Comparison of ENCODE assay signal across 8 cellular contexts in the genomic region with DNA sequence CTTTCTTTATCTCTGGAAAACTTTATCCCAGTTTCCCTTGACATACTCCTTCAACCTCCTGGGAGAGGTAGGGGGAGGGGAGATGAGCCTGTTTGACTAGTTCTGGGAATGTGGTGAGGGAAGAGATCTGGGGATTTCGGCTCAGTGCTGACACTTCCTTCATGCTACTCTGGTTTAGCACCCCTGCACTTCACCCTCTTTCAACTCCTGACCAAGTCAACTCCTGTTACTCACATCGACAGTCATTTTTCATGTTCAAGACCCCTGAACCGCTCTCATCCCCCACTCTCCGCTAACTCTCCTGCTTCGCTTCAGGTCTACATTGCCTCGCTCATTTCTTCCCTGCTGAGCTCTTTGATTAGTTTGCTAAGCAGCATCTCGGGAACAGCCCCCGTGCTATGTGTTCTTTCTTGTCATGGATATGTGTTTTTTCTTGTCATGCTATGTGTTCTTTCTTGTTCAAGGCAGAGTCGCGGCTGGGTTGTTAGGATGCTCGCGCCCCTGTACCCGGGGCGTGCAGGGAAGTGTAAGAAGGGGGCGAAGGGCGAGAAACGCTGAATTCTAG. TPM values are rescaled to one million over a fixed set of nuclear protein-coding genes. Genes with fewer than 3 reads are reported as not detected.
DNase-seq lines count a peak whose midpoint lies in the region; ATAC-seq, FAIRE-seq and TF ChIP-seq lines count a peak whose summit lies in the region.

No MANE protein-coding gene starts in this region.

- peak; percentile 45 for DNase-seq in GM03348 (ENCODE audit: low spot score)
- DNase-seq in NCI-H2171 (lab: John Stamatoyannopoulos, UW): peak; percentile 26
- peak; percentile 63 for DNase-seq in activated CD4-positive, alpha-beta memory T cell treated with anti-CD3 and anti-CD28 coated beads for 36 hours
- peak; percentile 50 to 76 for DNase-seq in H1 (ENCODE audit: low read depth in 1 of 2, low spot score in 2 of 2)
- peak; percentile 61 for DNase-seq in midbrain (lab: John Stamatoyannopoulos, UW)
- DNase-seq in substantia nigra (lab: John Stamatoyannopoulos, UW): peak in 29 of 49 donors; percentile 3 to 73 (median 41)
- DNase-seq in amniotic stem cell (lab: John Stamatoyannopoulos, UW): no peak

- H4K8ac ChIP-seq in H1 (ENCODE audit: extremely low read depth, insufficient read depth, low read length): no peak overlapping the region

- peak overlapping the region; percentile 96 for H3K27ac Mint-ChIP-seq in activated CD4-positive, alpha-beta memory T cell treated with anti-CD3 and anti-CD28 coated beads for 36 hours

- H3K36me3 ChIP-seq in H1 (ENCODE audit: control insufficient read depth in 2 of 4, insufficient read depth in 4 of 4, low read length in 3 of 4): no peaks in the 10 kb centered on the region

- no peak for TF ChIP-seq EP300 in H1 (IDR thresholded peaks at IDR 0.05; ENCODE audit: borderline replicate concordance in 1 of 2, low read depth in 2 of 2, low read length in 2 of 2)

- H3K27ac ChIP-seq in H1 (ENCODE audit: low read depth, low read length) (peak overlapping the region; percentile 23; the same call in 1 of the 2 replicates), substantia nigra (ENCODE audit: low read depth, low read length, poor library complexity, severe bottlenecking) (peak overlapping the region; percentile 35)

- H3K4me3 ChIP-seq in H1 (ENCODE audit: extremely low read depth in 1 of 4, insufficient read depth in 2 of 4, low read depth in 3 of 4, low read length in 4 of 4): peak overlapping the region; percentile 50 to 90 (median 71)

- H3K23ac ChIP-seq in H1 (ENCODE audit: insufficient read length): no peak overlapping the region

- ATAC-seq in HG02588 (IDR thresholded peaks at IDR 0.05; ENCODE audit: unreplicated experiment): peak; percentile 12

- H2BK12ac ChIP-seq in H1 (ENCODE audit: low read depth, low read length): no peak overlapping the region; the same call in 1 of the 2 replicates

- no peak for TF ChIP-seq POLR2A in H1 (IDR thresholded peaks at IDR 0.05; ENCODE audit: control extremely low read depth in 1 of 2, low read depth in 2 of 2, low read length in 2 of 2)

- no peak for TF ChIP-seq RAD21 in H1 (IDR thresholded peaks at IDR 0.05 in 1 of 2, conservative IDR thresholded peaks at IDR 0.05 in 1 of 2; ENCODE audit: low read depth in 2 of 2, low read length in 2 of 2)

- H3K4ac ChIP-seq in H1 (replicated peaks; ENCODE audit: insufficient read length, low read depth, low read length): no peak overlapping the region

- H3K14ac ChIP-seq in H1 (ENCODE audit: insufficient read length): no peak overlapping the region

- H3K4me1 ChIP-seq in H1 (replicated peaks in 1 of 4; ENCODE audit: control insufficient read depth in 3 of 4, insufficient read depth in 4 of 4, low read length in 3 of 4): no peaks in the 10 kb centered on the region

- H4K20me1 ChIP-seq in H1 (replicated peaks in 1 of 2; ENCODE audit: control insufficient read depth in 1 of 2, insufficient read depth in 2 of 2, low read length in 2 of 2): no peaks in the 10 kb centered on the region

- peak overlapping the region in 3 of 4 experiments; percentile 13 to 75 (median 39); a peak in 6 of 7 replicates for H3K9ac ChIP-seq in H1 (replicated peaks in 1 of 4; ENCODE audit: extremely low read depth in 1 of 4, low read depth in 3 of 4, low read length in 3 of 4)

- intact Hi-C loops in activated CD4-positive, alpha-beta memory T cell treated with anti-CD3 and anti-CD28 coated beads for 36 hours (cut with micrococcal nuclease): loop anchor here (5.0 to 10.0 kb wide), 4 partner anchors 228 to 1048 kb away; a partner anchor contains a TSS

- H3K79me2 ChIP-seq in H1 (ENCODE audit: control insufficient read depth in 1 of 2, insufficient read depth in 2 of 2, low read length in 2 of 2): no peaks in the 10 kb centered on the region

- no peak overlapping the region for H4K91ac ChIP-seq in H1 (replicated peaks; ENCODE audit: insufficient read length, low read length)

- no peak overlapping the region for H2BK15ac ChIP-seq in H1 (ENCODE audit: low read length)

- 2% methylated on average over 17 of the region's 17 CpGs; no CpG with 5 or more reads in 1 of the 2 experiments for WGBS in H1 (ENCODE audit: extremely low coverage in 1 of 2, insufficient coverage in 1 of 2, insufficient read length in 1 of 2, insufficient replicate concordance in 2 of 2, low coverage in 1 of 2, low lambda C conversion rate in 2 of 2, missing lambda C conversion rate in 1 of 2), 2 experiments

- H3K79me1 ChIP-seq in H1 (ENCODE audit: low read depth, low read length): no peaks in the 10 kb centered on the region

- H4K5ac ChIP-seq in H1 (ENCODE audit: insufficient read length, low read depth, low read length): no peak overlapping the region

- peak overlapping the region; percentile 76 to 86 for H3K4me2 ChIP-seq in H1 (ENCODE audit: insufficient read depth in 1 of 2, low read depth in 2 of 2, low read length in 2 of 2)

- H3K4me1 Mint-ChIP-seq in activated CD4-positive, alpha-beta memory T cell treated with anti-CD3 and anti-CD28 coated beads for 36 hours (ENCODE audit: low read depth): peaks cover 48% of the 10 kb centered on the region

- no peak overlapping the region for H3K56ac ChIP-seq in H1 (replicated peaks; ENCODE audit: insufficient read length, low read depth, low read length)

- no peak overlapping the region for H3K18ac ChIP-seq in H1 (ENCODE audit: extremely low read depth, low read length)

- no peak overlapping the region for H2BK20ac ChIP-seq in H1 (ENCODE audit: low read length)

- no peaks in the 10 kb centered on the region for H3K9me3 Mint-ChIP-seq in activated CD4-positive, alpha-beta memory T cell treated with anti-CD3 and anti-CD28 coated beads for 36 hours

- TF ChIP-seq CTCF in H1 (IDR thresholded peaks at IDR 0.05; ENCODE audit: control extremely low read depth in 1 of 3, insufficient read depth in 1 of 3, low read depth in 1 of 3, low read length in 3 of 3): no peak

- no peaks in the 10 kb centered on the region for H3K9me3 ChIP-seq in H1 (ENCODE audit: insufficient read depth in 2 of 2, low read depth in 1 of 2, low read length in 1 of 2)

- peak overlapping the region; percentile 78; the same call in 1 of the 2 replicates for H2AFZ ChIP-seq in H1 (ENCODE audit: low read length)

- POLR2A ChIA-PET in activated CD4-positive, alpha-beta memory T cell treated with anti-CD3 and anti-CD28 coated beads for 36 hours (lab: Charles Lee): interaction anchor here (1.0 to 2.6 kb wide), 3 partner anchors 15 to 44 kb away, joined by 3 to 19 read pairs (median 5); a partner anchor contains a TSS
- POLR2A ChIA-PET in H1 (lab: Charles Lee; ENCODE audit: partially characterized antibody): interaction anchor here (0.6 to 6.3 kb wide), 14 partner anchors 11 to 1047 kb away, joined by 3 to 53 read pairs (median 4); a partner anchor contains a TSS

- peaks cover 3% of the 10 kb centered on the region; the same call in 1 of the 2 replicates for H3K23me2 ChIP-seq in H1 (ENCODE audit: low read depth, low read length)

- no peaks in the 10 kb centered on the region for H3K27me3 ChIP-seq in H1 (replicated peaks in 1 of 4; ENCODE audit: control insufficient read depth in 3 of 4, extremely low read depth in 1 of 4, insufficient read depth in 3 of 4, low read length in 3 of 4)

- peak overlapping the region; percentile 57; the same call in 1 of the 2 replicates for H2BK5ac ChIP-seq in H1 (ENCODE audit: low read depth, low read length)

- H3K4me3 Mint-ChIP-seq in activated CD4-positive, alpha-beta memory T cell treated with anti-CD3 and anti-CD28 coated beads for 36 hours: peak overlapping the region; percentile 84

- H3K36me3 Mint-ChIP-seq in activated CD4-positive, alpha-beta memory T cell treated with anti-CD3 and anti-CD28 coated beads for 36 hours: peaks cover 8% of the 10 kb centered on the region

- no peak for FAIRE-seq in H1 (lab: Jason Lieb, UNC)

- CTCF ChIA-PET in activated CD4-positive, alpha-beta memory T cell treated with anti-CD3 and anti-CD28 coated beads for 36 hours (lab: Charles Lee): interaction anchor here (1.1 to 1.6 kb wide), 4 partner anchors 16 to 102 kb away, joined by 3 to 7 read pairs (median 5); a partner anchor contains a TSS
- CTCF ChIA-PET in H1 (lab: Charles Lee; ENCODE audit: partially characterized antibody): interaction anchor here (0.7 to 2.4 kb wide), 5 partner anchors 14 to 44 kb away, joined by 3 to 8 read pairs (median 4); a partner anchor contains a TSS

- no peak overlapping the region for H2BK120ac ChIP-seq in H1 (replicated peaks; ENCODE audit: low read depth, low read length)

- H2AK5ac ChIP-seq in H1 (ENCODE audit: low read depth, low read length): no peak overlapping the region

- H3K27me3 Mint-ChIP-seq in activated CD4-positive, alpha-beta memory T cell treated with anti-CD3 and anti-CD28 coated beads for 36 hours: no peaks in the 10 kb centered on the region

TF ChIP-seq in H1, 55 proteins besides CTCF, POLR2A, EP300 and RAD21 (continues in another document):
- TF ChIP-seq SIX5 (IDR thresholded peaks at IDR 0.05; ENCODE audit: low read depth, low read length): no peak
- TF ChIP-seq, protein P1, sequence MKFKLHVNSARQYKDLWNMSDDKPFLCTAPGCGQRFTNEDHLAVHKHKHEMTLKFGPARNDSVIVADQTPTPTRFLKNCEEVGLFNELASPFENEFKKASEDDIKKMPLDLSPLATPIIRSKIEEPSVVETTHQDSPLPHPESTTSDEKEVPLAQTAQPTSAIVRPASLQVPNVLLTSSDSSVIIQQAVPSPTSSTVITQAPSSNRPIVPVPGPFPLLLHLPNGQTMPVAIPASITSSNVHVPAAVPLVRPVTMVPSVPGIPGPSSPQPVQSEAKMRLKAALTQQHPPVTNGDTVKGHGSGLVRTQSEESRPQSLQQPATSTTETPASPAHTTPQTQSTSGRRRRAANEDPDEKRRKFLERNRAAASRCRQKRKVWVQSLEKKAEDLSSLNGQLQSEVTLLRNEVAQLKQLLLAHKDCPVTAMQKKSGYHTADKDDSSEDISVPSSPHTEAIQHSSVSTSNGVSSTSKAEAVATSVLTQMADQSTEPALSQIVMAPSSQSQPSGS (IDR thresholded peaks at IDR 0.05; ENCODE audit: low read length): no peak
- TF ChIP-seq RFX5 (IDR thresholded peaks at IDR 0.05; ENCODE audit: borderline replicate concordance, low read depth, low read length): no peak
- no peak for TF ChIP-seq SUZ12 (IDR thresholded peaks at IDR 0.05; ENCODE audit: low read length)
- no peak for TF ChIP-seq SP2 (IDR thresholded peaks at IDR 0.05; ENCODE audit: low read length)
- TF ChIP-seq CBX8 (IDR thresholded peaks at IDR 0.05; ENCODE audit: borderline replicate concordance, low read depth, low read length): no peak

RNA-seq across cellular contexts. Expression of a gene that starts 16.6 kb away (rescaled TPM):
- 10 to 100 TPM; 49.7 to 54.6 TPM for total RNA-seq in activated CD4-positive, alpha-beta memory T cell treated with anti-CD3 and anti-CD28 coated beads for 36 hours
- 76.4 and 78.9 TPM in 2 replicates for total RNA-seq in H1 (2021; fragmentation: NEBNext Ultra II Directional; extraction: Animal tissue kit (Norgen Biotek cat#: 25700))
- polyA plus RNA-seq in H1 (2011; rRNA removed): 61.2 and 85.9 TPM in 2 replicates
- polyA plus RNA-seq in H1 (2011; cell fraction: cytosol; rRNA removed): 67.9 TPM
- polyA plus RNA-seq in H1 (2011; cell fraction: nucleus; rRNA removed): 84.9 TPM
- 59.9 to 67.2 TPM (median 65.2 TPM) in 4 replicates for polyA plus RNA-seq in H1 (2012, experiment 1 of 2)
- 79.0 TPM for polyA plus RNA-seq in H1 (2012, experiment 2 of 2)
- 44.6 TPM for polyA plus RNA-seq in H1 (2013, experiment 1 of 2)
- polyA plus RNA-seq in H1 (2013, experiment 2 of 2): 42.9 TPM
- 105 and 114 TPM in 2 replicates for polyA minus RNA-seq in H1 (2011; rRNA and poly(A)+ RNA removed)
- 70.7 TPM for polyA minus RNA-seq in H1 (2011; cell fraction: cytosol; rRNA and poly(A)+ RNA removed)
- 92.8 TPM for polyA minus RNA-seq in H1 (2011; cell fraction: nucleus; rRNA and poly(A)+ RNA removed)
